ENCODE assay signal across 1 cellular context in genomic region chr19:34404109-34404909, GRCh38.
TF ChIP-seq lines count a peak whose summit lies in the region.

Gene PDCD2L, plus strand, starts transcription at chr19:34404399. Its CDS starts 32 bp downstream, at chr19:34404431.

TF ChIP-seq in K562, 482 proteins besides CTCF, POLR2A, EP300 and RAD21 (continued from another document and continues in another):
- peak; percentile 47 for TF ChIP-seq USF2 (CRISPR knock-in tag; IDR thresholded peaks at IDR 0.05)
- peak; percentile 29 for TF ChIP-seq HMGN3 (IDR thresholded peaks at IDR 0.05; ENCODE audit: borderline replicate concordance, extremely low read depth, insufficient read length, low read depth, low read length)
- TF ChIP-seq ZNF407 (IDR thresholded peaks at IDR 0.05; ENCODE audit: low read depth), result peak; percentile 88
- TF ChIP-seq LCOR (CRISPR knock-in tag; IDR thresholded peaks at IDR 0.05), result peak; percentile 44; the same call in 1 of the 2 replicates
- TF ChIP-seq ETV1 (tag; conservative IDR thresholded peaks at IDR 0.05; ENCODE audit: low read depth), result no peak
- TF ChIP-seq TRIM28 (IDR thresholded peaks at IDR 0.05), result 0 out of 2 replicates have a peak, but pooled peaks have one; percentile 21
- TF ChIP-seq BRD9 (IDR thresholded peaks at IDR 0.05; ENCODE audit: low read depth, partially characterized antibody), result peak; percentile 49
- TF ChIP-seq NKRF (IDR thresholded peaks at IDR 0.05; ENCODE audit: borderline replicate concordance), result peak; percentile 96
- peak; percentile 75 for TF ChIP-seq HDAC3 (IDR thresholded peaks at IDR 0.05; ENCODE audit: borderline replicate concordance, partially characterized antibody)
- TF ChIP-seq RCOR1 (IDR thresholded peaks at IDR 0.05; ENCODE audit: borderline replicate concordance in 1 of 2, low read depth in 2 of 2, low read length in 2 of 2), result 0 out of 4 replicates have a peak, but pooled peaks have one; percentile 4 to 31
- peak; percentile 85 for TF ChIP-seq CTBP1 (IDR thresholded peaks at IDR 0.05; ENCODE audit: borderline replicate concordance)
- TF ChIP-seq IRF2 (CRISPR knock-in tag; IDR thresholded peaks at IDR 0.05), result no peak; the same call in 1 of the 2 replicates
- 0 out of 2 replicates have a peak, but pooled peaks have one; percentile 65 for TF ChIP-seq RBM15 (IDR thresholded peaks at IDR 0.05; ENCODE audit: insufficient read depth, low read length)
- no peak for TF ChIP-seq SREBF2 (CRISPR knock-in tag; IDR thresholded peaks at IDR 0.05)
- TF ChIP-seq NFRKB (IDR thresholded peaks at IDR 0.05; ENCODE audit: low read depth), result 0 out of 2 replicates have a peak, but pooled peaks have one; percentile 22
- TF ChIP-seq PHF8 (IDR thresholded peaks at IDR 0.05; ENCODE audit: borderline replicate concordance, low read length), result peak; percentile 94
- peak; percentile 48 for TF ChIP-seq ZBTB40 (IDR thresholded peaks at IDR 0.05)
- peak; percentile 3; the same call in 1 of the 2 replicates for TF ChIP-seq ZBTB40 (CRISPR knock-in tag; IDR thresholded peaks at IDR 0.05)
- TF ChIP-seq SIN3B (IDR thresholded peaks at IDR 0.05; ENCODE audit: low read depth), result peak; percentile 58; the same call in 1 of the 2 replicates
- TF ChIP-seq ZNF583 (CRISPR knock-in tag; IDR thresholded peaks at IDR 0.05), result no peak
- no peak for TF ChIP-seq GTF2E2 (tag; IDR thresholded peaks at IDR 0.05)
- TF ChIP-seq ZNF830 (CRISPR knock-in tag; IDR thresholded peaks at IDR 0.05), result no peak
- TF ChIP-seq ATF7 (IDR thresholded peaks at IDR 0.05), result peak; percentile 63; the same call in 1 of the 2 replicates
- TF ChIP-seq GTF2F1 (IDR thresholded peaks at IDR 0.05; ENCODE audit: low read depth, low read length), result peak; percentile 78; the same call in 1 of the 2 replicates
- TF ChIP-seq ZBTB17 (CRISPR knock-in tag; IDR thresholded peaks at IDR 0.05), result no peak
- peak; percentile 46; the same call in 1 of the 2 replicates for TF ChIP-seq ESRRA (IDR thresholded peaks at IDR 0.05; ENCODE audit: borderline replicate concordance, low read depth)
- TF ChIP-seq ZSCAN32 (CRISPR knock-in tag; IDR thresholded peaks at IDR 0.05), result no peak
- no peak for TF ChIP-seq PHB2 (IDR thresholded peaks at IDR 0.05; ENCODE audit: low read depth)
- TF ChIP-seq ZNF699 (CRISPR knock-in tag; IDR thresholded peaks at IDR 0.05; ENCODE audit: insufficient replicate concordance), result no peak
- TF ChIP-seq PBX2 (CRISPR knock-in tag; IDR thresholded peaks at IDR 0.05; ENCODE audit: low read depth), result no peak
- no peak for TF ChIP-seq PBX2 (tag; conservative IDR thresholded peaks at IDR 0.05; ENCODE audit: low read depth)
- peak; percentile 97 for TF ChIP-seq RBBP5 (IDR thresholded peaks at IDR 0.05; ENCODE audit: borderline replicate concordance, insufficient read depth, low read length, poor library complexity, severe bottlenecking)
- peak; percentile 45; the same call in 1 of the 2 replicates for TF ChIP-seq TCF15 (CRISPR knock-in tag; IDR thresholded peaks at IDR 0.05)
